19 cellular contexts compared by ENCODE assay signal in genomic region chr2:134647607-134648256, GRCh38.
A peak's percentile ranks its signal among the peaks of the same experiment; 100 is the strongest.
DNase-seq lines count a peak whose midpoint lies in the region; ATAC-seq and TF ChIP-seq lines count a peak whose summit lies in the region.
"Had no signal": no experiment of that assay in that cellular context is flagged by ENCODE, and none has a peak within 500 bp of the region (broad histone marks: within the 10 kb centered on the region; RNA-seq: fewer than 3 reads in every experiment).

No MANE protein-coding gene starts in this region.

- peaks cover 10% of the 10 kb centered on the region for H3K27me3 Mint-ChIP-seq in activated CD4-positive, alpha-beta T cell treated with anti-CD3 and anti-CD28 coated beads, Interleukin-2, amount 10 ng/mL, durations not matched to agents 24 days and 14 days
- no peaks in the 10 kb centered on the region for H3K27me3 Mint-ChIP-seq in Caco-2 (ENCODE audit: insufficient read depth, unreplicated experiment)
- H3K27me3 Mint-ChIP-seq in endodermal cell (ENCODE audit: insufficient read depth): peaks cover 5% of the 10 kb centered on the region
- H3K27me3 Mint-ChIP-seq: CD4-positive, alpha-beta T cell had no signal

- H3K36me3 Mint-ChIP-seq in activated CD4-positive, alpha-beta T cell treated with anti-CD3 and anti-CD28 coated beads, Interleukin-2, amount 10 ng/mL, durations not matched to agents 24 days and 14 days (ENCODE audit: low read depth): no peaks in the 10 kb centered on the region
- H3K36me3 Mint-ChIP-seq in Caco-2 (ENCODE audit: insufficient read depth, unreplicated experiment) (no peaks in the 10 kb centered on the region), endodermal cell (ENCODE audit: low read depth) (no peaks in the 10 kb centered on the region)

- no peaks in the 10 kb centered on the region for H3K9me3 Mint-ChIP-seq in activated CD4-positive, alpha-beta T cell treated with anti-CD3 and anti-CD28 coated beads, Interleukin-2, amount 10 ng/mL, durations not matched to agents 24 days and 14 days
- H3K9me3 Mint-ChIP-seq in Caco-2 (ENCODE audit: unreplicated experiment) (no peaks in the 10 kb centered on the region), endodermal cell (no peaks in the 10 kb centered on the region)
- H3K9me3 Mint-ChIP-seq: CD4-positive, alpha-beta T cell had no signal

- H3K36me3 ChIP-seq in body of pancreas (replicated peaks in 1 of 2; ENCODE audit: insufficient read depth in 1 of 2, low read depth in 2 of 2): no peaks in the 10 kb centered on the region
- H3K36me3 ChIP-seq in Caco-2 (ENCODE audit: control insufficient read depth, insufficient read depth, low read length): no peaks in the 10 kb centered on the region
- no peaks in the 10 kb centered on the region for H3K36me3 ChIP-seq in endodermal cell (ENCODE audit: control insufficient read depth, insufficient read depth, low read length)

- intact Hi-C loops in activated CD4-positive, alpha-beta T cell treated with anti-CD3 and anti-CD28 coated beads, Interleukin-2, amount 10 ng/mL, durations not matched to agents 24 days and 14 days (cut with micrococcal nuclease): no loop called here
- intact Hi-C loops in body of pancreas (cut with DNase I): no loop called here
- intact Hi-C loops in Caco-2 (cut with micrococcal nuclease; ENCODE audit: unreplicated experiment): no loop called here

- H3K4me3 Mint-ChIP-seq in activated CD4-positive, alpha-beta T cell treated with anti-CD3 and anti-CD28 coated beads, Interleukin-2, amount 10 ng/mL, durations not matched to agents 24 days and 14 days: no peak overlapping the region
- H3K4me3 Mint-ChIP-seq in Caco-2 (ENCODE audit: unreplicated experiment): no peak overlapping the region
- no peak overlapping the region for H3K4me3 Mint-ChIP-seq in endodermal cell
- H3K4me3 Mint-ChIP-seq: CD4-positive, alpha-beta T cell had no signal

- POLR2A ChIA-PET in Caco-2 (lab: Charles Lee): interaction anchor here (0.6 kb wide), 1 partner anchor 882 kb away, joined by 3 read pairs; no protein-coding TSS in a partner anchor

- H3K9me3 ChIP-seq in body of pancreas (peaks cover 0 to 4% (median 0%) of the 10 kb centered on the region in 3 donors), Caco-2 (no peaks in the 10 kb centered on the region), endodermal cell (ENCODE audit: control insufficient read depth, low read length) (no peaks in the 10 kb centered on the region)

- no TSS peak for BruUV-seq in Caco-2 (replicated peaks; lab: Mats Ljungman, UMichigan)

- H3K4me1 ChIP-seq in body of pancreas (no peaks in the 10 kb centered on the region), Caco-2 (no peaks in the 10 kb centered on the region), endodermal cell (ENCODE audit: control insufficient read depth, insufficient read depth, low read length) (no peaks in the 10 kb centered on the region)

- H3K4me1 Mint-ChIP-seq in activated CD4-positive, alpha-beta T cell treated with anti-CD3 and anti-CD28 coated beads, Interleukin-2, amount 10 ng/mL, durations not matched to agents 24 days and 14 days: no peaks in the 10 kb centered on the region
- H3K4me1 Mint-ChIP-seq in Caco-2 (ENCODE audit: low read depth, unreplicated experiment) (no peaks in the 10 kb centered on the region), endodermal cell (no peaks in the 10 kb centered on the region)

- TF ChIP-seq POLR2A in body of pancreas (IDR thresholded peaks at IDR 0.05): no peak

- 67 to 79% methylated on average over 7 to 10 of the region's 10 CpGs for WGBS in body of pancreas, 2 donors
- WGBS in endodermal cell (ENCODE audit: insufficient coverage in 1 of 2, insufficient read length in 1 of 2), 2 experiments: 89 to 95% methylated on average over 7 to 10 of the region's 10 CpGs

- no peak overlapping the region for H3K9ac ChIP-seq in endodermal cell (ENCODE audit: extremely low read depth, low read length, poor library complexity, severe bottlenecking)

- peak; percentile 42 for DNase-seq in activated CD4-positive, alpha-beta T cell treated with anti-CD3 and anti-CD28 coated beads, Interleukin-2, amount 10 ng/mL, durations not matched to agents 24 days and 14 days
- no peak for DNase-seq in activated CD4-positive, alpha-beta T cell treated with anti-CD3 and anti-CD28 coated beads for 1 hour
- DNase-seq in body of pancreas: peak in 3 of 4 donors; percentile 41 to 47 (median 46)
- peak; percentile 52 for DNase-seq in kidney tubule cell (ENCODE audit: low spot score)
- DNase-seq in Caco-2: no peak
- DNase-seq in endodermal cell: no peak
- DNase-seq in activated CD8-positive, alpha-beta memory T cell treated with anti-CD3 and anti-CD28 coated beads, Interleukin-2, amount 50 U/mL, for 48 hours: no peak
- DNase-seq: CD4-positive, alpha-beta T cell; DMS153; GF-D8; GOT3; NCI-H1105 treated with DMSO at 0.1 percent for 48 hours; NCI-H187 treated with DMSO at 0.1 percent for 48 hours; OCI-M1; SHP77 had no signal

- no peak overlapping the region for H3K27ac Mint-ChIP-seq in activated CD4-positive, alpha-beta T cell treated with anti-CD3 and anti-CD28 coated beads, Interleukin-2, amount 10 ng/mL, durations not matched to agents 24 days and 14 days
- H3K27ac Mint-ChIP-seq in Caco-2 (ENCODE audit: unreplicated experiment): no peak overlapping the region
- H3K27ac Mint-ChIP-seq in endodermal cell: no peak overlapping the region
- H3K27ac Mint-ChIP-seq: CD4-positive, alpha-beta T cell had no signal

- CTCF ChIA-PET in Caco-2 (lab: Charles Lee): no interaction called here

- peak overlapping the region in 2 of 4 donors; percentile 72 to 74 for H3K27ac ChIP-seq in body of pancreas
- H3K27ac ChIP-seq in endodermal cell (ENCODE audit: low read depth, low read length): no peak overlapping the region
- H3K27ac ChIP-seq: SK-N-MC had no signal

- peak; percentile 74 for ATAC-seq in body of pancreas
- ATAC-seq in GM21447 (IDR thresholded peaks at IDR 0.05; ENCODE audit: unreplicated experiment): no peak
- ATAC-seq: HCT116, K562 had no signal

- no peak for TF ChIP-seq CTCF in body of pancreas (IDR thresholded peaks at IDR 0.05)
- no peak for TF ChIP-seq CTCF in Caco-2 (IDR thresholded peaks at IDR 0.05; ENCODE audit: insufficient read depth in 1 of 2, low read depth in 1 of 2, low read length in 1 of 2, severe bottlenecking in 1 of 2, unreplicated experiment in 1 of 2)
- no peak for TF ChIP-seq CTCF in endodermal cell (conservative IDR thresholded peaks at IDR 0.05)

- H3K27me3 ChIP-seq in body of pancreas (no peaks in the 10 kb centered on the region), Caco-2 (replicated peaks; ENCODE audit: control insufficient read depth, insufficient read depth, low read length) (no peaks in the 10 kb centered on the region), endodermal cell (ENCODE audit: control insufficient read depth, insufficient read depth, low read length, poor library complexity, severe bottlenecking) (no peaks in the 10 kb centered on the region)

- H3K4me3 ChIP-seq in body of pancreas: no peak overlapping the region
- no peak overlapping the region for H3K4me3 ChIP-seq in Caco-2 (ENCODE audit: low read depth, low read length)
- no peak overlapping the region for H3K4me3 ChIP-seq in endodermal cell (ENCODE audit: low read length)
- H3K4me3 ChIP-seq: K562, SK-N-MC had no signal

Comparison
In these comparisons a context has a peak if more than half of its experiments do, and no peak if none do; other contexts are left out.
1. DNase-seq: peak in activated CD4-positive, alpha-beta T cell treated with anti-CD3 and anti-CD28 coated beads, Interleukin-2, amount 10 ng/mL, durations not matched to agents 24 days and 14 days (single experiment), body of pancreas (3 of 4) and kidney tubule cell (single experiment); none in activated CD4-positive, alpha-beta T cell treated with anti-CD3 and anti-CD28 coated beads for 1 hour (single experiment), Caco-2 (0 of 2), endodermal cell (single experiment) and activated CD8-positive, alpha-beta memory T cell treated with anti-CD3 and anti-CD28 coated beads, Interleukin-2, amount 50 U/mL, for 48 hours (single experiment).